Comparison of ENCODE assay signal across 2 cellular contexts in genomic region chr9:4762889-4763521, GRCh38.
TF ChIP-seq lines count a peak whose summit lies in the region.

No MANE protein-coding gene starts in this region.

TF ChIP-seq in GM23338, 12 proteins besides CTCF, POLR2A, EP300 and RAD21:
- TF ChIP-seq STAT1 (IDR thresholded peaks at IDR 0.05; ENCODE audit: unreplicated experiment) (no peak), EZH2phosphoT487 (IDR thresholded peaks at IDR 0.05; ENCODE audit: unreplicated experiment) (no peak), EZH2 (IDR thresholded peaks at IDR 0.05; ENCODE audit: low read depth, unreplicated experiment) (no peak), JUNB (IDR thresholded peaks at IDR 0.05; ENCODE audit: unreplicated experiment) (no peak), REST (IDR thresholded peaks at IDR 0.05; ENCODE audit: unreplicated experiment) (no peak), ETS1 (IDR thresholded peaks at IDR 0.05) (no peak), ZNF114 (CRISPR knock-in tag; IDR thresholded peaks at IDR 0.05) (no peak), ZNF331 (CRISPR knock-in tag; IDR thresholded peaks at IDR 0.05; ENCODE audit: low read depth) (no peak), CREB1 (CRISPR knock-in tag; IDR thresholded peaks at IDR 0.05; ENCODE audit: low read depth) (no peak), POLR2AphosphoS5 (IDR thresholded peaks at IDR 0.05; ENCODE audit: low read depth) (no peak), NANOG (IDR thresholded peaks at IDR 0.05; ENCODE audit: borderline replicate concordance) (no peak)
- TF ChIP-seq, protein P1, sequence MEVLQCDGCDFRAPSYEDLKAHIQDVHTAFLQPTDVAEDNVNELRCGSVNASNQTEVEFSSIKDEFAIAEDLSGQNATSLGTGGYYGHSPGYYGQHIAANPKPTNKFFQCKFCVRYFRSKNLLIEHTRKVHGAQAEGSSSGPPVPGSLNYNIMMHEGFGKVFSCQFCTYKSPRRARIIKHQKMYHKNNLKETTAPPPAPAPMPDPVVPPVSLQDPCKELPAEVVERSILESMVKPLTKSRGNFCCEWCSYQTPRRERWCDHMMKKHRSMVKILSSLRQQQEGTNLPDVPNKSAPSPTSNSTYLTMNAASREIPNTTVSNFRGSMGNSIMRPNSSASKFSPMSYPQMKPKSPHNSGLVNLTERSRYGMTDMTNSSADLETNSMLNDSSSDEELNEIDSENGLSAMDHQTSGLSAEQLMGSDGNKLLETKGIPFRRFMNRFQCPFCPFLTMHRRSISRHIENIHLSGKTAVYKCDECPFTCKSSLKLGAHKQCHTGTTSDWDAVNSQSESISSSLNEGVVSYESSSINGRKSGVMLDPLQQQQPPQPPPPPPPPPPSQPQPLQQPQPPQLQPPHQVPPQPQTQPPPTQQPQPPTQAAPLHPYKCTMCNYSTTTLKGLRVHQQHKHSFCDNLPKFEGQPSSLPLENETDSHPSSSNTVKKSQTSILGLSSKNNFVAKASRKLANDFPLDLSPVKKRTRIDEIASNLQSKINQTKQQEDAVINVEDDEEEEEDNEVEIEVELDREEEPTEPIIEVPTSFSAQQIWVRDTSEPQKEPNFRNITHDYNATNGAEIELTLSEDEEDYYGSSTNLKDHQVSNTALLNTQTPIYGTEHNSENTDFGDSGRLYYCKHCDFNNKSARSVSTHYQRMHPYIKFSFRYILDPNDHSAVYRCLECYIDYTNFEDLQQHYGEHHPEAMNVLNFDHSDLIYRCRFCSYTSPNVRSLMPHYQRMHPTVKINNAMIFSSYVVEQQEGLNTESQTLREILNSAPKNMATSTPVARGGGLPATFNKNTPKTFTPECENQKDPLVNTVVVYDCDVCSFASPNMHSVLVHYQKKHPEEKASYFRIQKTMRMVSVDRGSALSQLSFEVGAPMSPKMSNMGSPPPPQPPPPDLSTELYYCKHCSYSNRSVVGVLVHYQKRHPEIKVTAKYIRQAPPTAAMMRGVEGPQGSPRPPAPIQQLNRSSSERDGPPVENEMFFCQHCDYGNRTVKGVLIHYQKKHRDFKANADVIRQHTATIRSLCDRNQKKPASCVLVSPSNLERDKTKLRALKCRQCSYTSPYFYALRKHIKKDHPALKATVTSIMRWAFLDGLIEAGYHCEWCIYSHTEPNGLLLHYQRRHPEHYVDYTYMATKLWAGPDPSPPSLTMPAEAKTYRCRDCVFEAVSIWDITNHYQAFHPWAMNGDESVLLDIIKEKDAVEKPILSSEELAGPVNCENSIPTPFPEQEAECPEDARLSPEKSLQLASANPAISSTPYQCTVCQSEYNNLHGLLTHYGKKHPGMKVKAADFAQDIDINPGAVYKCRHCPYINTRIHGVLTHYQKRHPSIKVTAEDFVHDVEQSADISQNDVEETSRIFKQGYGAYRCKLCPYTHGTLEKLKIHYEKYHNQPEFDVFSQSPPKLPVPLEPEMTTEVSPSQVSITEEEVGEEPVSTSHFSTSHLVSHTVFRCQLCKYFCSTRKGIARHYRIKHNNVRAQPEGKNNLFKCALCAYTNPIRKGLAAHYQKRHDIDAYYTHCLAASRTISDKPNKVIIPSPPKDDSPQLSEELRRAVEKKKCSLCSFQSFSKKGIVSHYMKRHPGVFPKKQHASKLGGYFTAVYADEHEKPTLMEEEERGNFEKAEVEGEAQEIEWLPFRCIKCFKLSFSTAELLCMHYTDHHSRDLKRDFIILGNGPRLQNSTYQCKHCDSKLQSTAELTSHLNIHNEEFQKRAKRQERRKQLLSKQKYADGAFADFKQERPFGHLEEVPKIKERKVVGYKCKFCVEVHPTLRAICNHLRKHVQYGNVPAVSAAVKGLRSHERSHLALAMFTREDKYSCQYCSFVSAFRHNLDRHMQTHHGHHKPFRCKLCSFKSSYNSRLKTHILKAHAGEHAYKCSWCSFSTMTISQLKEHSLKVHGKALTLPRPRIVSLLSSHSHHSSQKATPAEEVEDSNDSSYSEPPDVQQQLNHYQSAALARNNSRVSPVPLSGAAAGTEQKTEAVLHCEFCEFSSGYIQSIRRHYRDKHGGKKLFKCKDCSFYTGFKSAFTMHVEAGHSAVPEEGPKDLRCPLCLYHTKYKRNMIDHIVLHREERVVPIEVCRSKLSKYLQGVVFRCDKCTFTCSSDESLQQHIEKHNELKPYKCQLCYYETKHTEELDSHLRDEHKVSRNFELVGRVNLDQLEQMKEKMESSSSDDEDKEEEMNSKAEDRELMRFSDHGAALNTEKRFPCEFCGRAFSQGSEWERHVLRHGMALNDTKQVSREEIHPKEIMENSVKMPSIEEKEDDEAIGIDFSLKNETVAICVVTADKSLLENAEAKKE (CRISPR knock-in tag; IDR thresholded peaks at IDR 0.05): no peak

TF ChIP-seq in endothelial cell of umbilical vein, 7 proteins besides CTCF, POLR2A, EP300 and RAD21:
- no peak for TF ChIP-seq EZH2 (IDR thresholded peaks at IDR 0.05; ENCODE audit: borderline replicate concordance, low read depth, low read length, severe bottlenecking)
- peak; percentile 3 for TF ChIP-seq FOS (IDR thresholded peaks at IDR 0.05; ENCODE audit: borderline replicate concordance, insufficient read depth, low read length)
